Comparison of ENCODE assay signal across 17 cellular contexts in the genomic region with DNA sequence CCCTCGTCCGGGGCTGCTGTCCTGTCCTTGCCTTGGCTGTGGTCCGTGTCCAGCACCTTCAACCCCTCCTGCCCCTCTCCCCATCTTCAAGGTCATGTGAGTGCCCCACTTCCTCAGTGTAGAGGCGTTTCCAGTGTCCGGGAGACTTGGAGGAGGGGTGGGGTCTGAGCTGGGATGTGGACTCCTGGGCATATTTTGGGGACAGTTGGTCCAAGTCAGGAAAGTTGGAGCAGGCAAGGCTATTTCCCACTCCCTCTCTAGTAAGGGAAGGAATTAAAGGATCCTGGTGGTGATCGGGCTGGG. TPM values are rescaled to one million over a fixed set of nuclear protein-coding genes. Genes with fewer than 3 reads are reported as not detected.
DNase-seq lines count a peak whose midpoint lies in the region; ATAC-seq, FAIRE-seq and TF ChIP-seq lines count a peak whose summit lies in the region.
"Had no signal": no experiment of that assay in that cellular context is flagged by ENCODE, and none has a peak within 500 bp of the region (broad histone marks: within the 10 kb centered on the region; RNA-seq: fewer than 3 reads in every experiment).

No MANE protein-coding gene starts in this region.

- no peaks in the 10 kb centered on the region for H3K36me3 ChIP-seq in CD8-positive, alpha-beta memory T cell (ENCODE audit: insufficient read depth, low read length)

- no peaks in the 10 kb centered on the region for H3K27me3 ChIP-seq in CD8-positive, alpha-beta memory T cell (ENCODE audit: insufficient read depth, low read length, poor library complexity, severe bottlenecking)

- no peaks in the 10 kb centered on the region for H3K27me3 Mint-ChIP-seq in CD8-positive, alpha-beta memory T cell
- no peaks in the 10 kb centered on the region for H3K27me3 Mint-ChIP-seq in central memory CD8-positive, alpha-beta T cell
- no peaks in the 10 kb centered on the region for H3K27me3 Mint-ChIP-seq in nephron (ENCODE audit: low read depth)

- CTCF ChIA-PET in AG04449 (lab: Yijun Ruan, JAX) = no interaction called here
- CTCF ChIA-PET in CD8-positive, alpha-beta memory T cell (lab: Charles Lee) = no interaction called here

- POLR2A ChIA-PET in AG04449 (lab: Yijun Ruan, JAX) = no interaction called here
- POLR2A ChIA-PET in CD8-positive, alpha-beta memory T cell (lab: Charles Lee) = no interaction called here

- no peak for DNase-seq in AG04449 (ENCODE audit: low read depth, low spot score)
- no peak for DNase-seq in CD8-positive, alpha-beta memory T cell
- DNase-seq in central memory CD8-positive, alpha-beta T cell (ENCODE audit: low spot score in 2 of 2) = no peak
- DNase-seq in HPDE6-E6E7 (ENCODE audit: extremely low spot score) = no peak
- DNase-seq in NCI-H1092 (lab: John Stamatoyannopoulos, UW) = no peak
- no peak for DNase-seq in GM19239 (ENCODE audit: insufficient read length, low spot score)
- DNase-seq: activated CD4-positive, alpha-beta T cell treated with anti-CD3 and anti-CD28 coated beads, Interleukin-2, amount 50 U/mL, for 48 hours; activated T-cell treated with anti-CD3 and anti-CD28 coated beads, Interleukin-2, amount 50 U/mL, for 72 hours; central memory CD4-positive, alpha-beta T cell; HFFc6; NCI-H69; nucleus accumbens; stimulated activated CD4-positive, alpha-beta T cell treated with anti-CD3 and anti-CD28 coated beads, Interleukin-4, amount 100 ng/mL, for 24 hours; stimulated activated CD8-positive, alpha-beta memory T cell treated with anti-CD3 and anti-CD28 coated beads, Interleukin-4, amount 100 ng/mL, for 48 hours had no signal

- peak overlapping the region in 4 of 8 donors; percentile 8 to 89 (median 50) for H3K27ac Mint-ChIP-seq in CD8-positive, alpha-beta memory T cell
- H3K27ac Mint-ChIP-seq in central memory CD8-positive, alpha-beta T cell (ENCODE audit: low read depth) = no peak overlapping the region
- peak overlapping the region in 2 of 3 experiments; percentile 70 to 71 for H3K27ac Mint-ChIP-seq in nephron
- H3K27ac Mint-ChIP-seq: activated T-cell treated with anti-CD3 and anti-CD28 coated beads, Interleukin-2, amount 50 U/mL, for 72 hours; HFFc6 had no signal

- no peak for ATAC-seq in central memory CD8-positive, alpha-beta T cell (replicated peaks; ENCODE audit: extremely low read depth, poor library complexity, severe bottlenecking)
- no peak for ATAC-seq in HG03432 (IDR thresholded peaks at IDR 0.05; ENCODE audit: unreplicated experiment)
- ATAC-seq: activated T-cell treated with anti-CD3 and anti-CD28 coated beads, Interleukin-2, amount 50 U/mL, for 72 hours had no signal

- H3K9me3 Mint-ChIP-seq in CD8-positive, alpha-beta memory T cell = no peaks in the 10 kb centered on the region
- H3K9me3 Mint-ChIP-seq in central memory CD8-positive, alpha-beta T cell = no peaks in the 10 kb centered on the region
- H3K9me3 Mint-ChIP-seq in nephron = no peaks in the 10 kb centered on the region
- H3K9me3 Mint-ChIP-seq: activated T-cell treated with anti-CD3 and anti-CD28 coated beads, Interleukin-2, amount 50 U/mL, for 72 hours; HFFc6 had no signal

- H3K27ac ChIP-seq in CD8-positive, alpha-beta memory T cell (ENCODE audit: low read depth, low read length) = no peak overlapping the region

- H3K36me3 Mint-ChIP-seq in CD8-positive, alpha-beta memory T cell = peaks cover 0 to 5% (median 0%) of the 10 kb centered on the region in 3 donors
- peaks cover 6% of the 10 kb centered on the region for H3K36me3 Mint-ChIP-seq in central memory CD8-positive, alpha-beta T cell (ENCODE audit: insufficient read depth)
- peaks cover 31% of the 10 kb centered on the region for H3K36me3 Mint-ChIP-seq in nephron (ENCODE audit: low read depth)

- H3K4me1 Mint-ChIP-seq in CD8-positive, alpha-beta memory T cell = peaks cover 21 to 47% (median 36%) of the 10 kb centered on the region in 3 donors
- peaks cover 25% of the 10 kb centered on the region for H3K4me1 Mint-ChIP-seq in central memory CD8-positive, alpha-beta T cell
- H3K4me1 Mint-ChIP-seq in nephron = peaks cover 27% of the 10 kb centered on the region

- TF ChIP-seq CTCF in AG04449 (IDR thresholded peaks at IDR 0.05; ENCODE audit: insufficient read depth, low read length, missing control alignments) (no peak), nephron (IDR thresholded peaks at IDR 0.05; ENCODE audit: unreplicated experiment in 3 of 3) (no peak)

- peak overlapping the region; percentile 6; the same call in 1 of the 2 replicates for H3K4me3 ChIP-seq in AG04449 (ENCODE audit: low read depth, low read length)
- H3K4me3 ChIP-seq in CD8-positive, alpha-beta memory T cell (ENCODE audit: low read length) = no peak overlapping the region

- H3K4me3 Mint-ChIP-seq in CD8-positive, alpha-beta memory T cell = peak overlapping the region in 6 of 7 donors; percentile 1 to 72 (median 20)
- H3K4me3 Mint-ChIP-seq in central memory CD8-positive, alpha-beta T cell = peak overlapping the region; percentile 6
- peak overlapping the region; percentile 59 to 80 (median 73) for H3K4me3 Mint-ChIP-seq in nephron
- H3K4me3 Mint-ChIP-seq: activated T-cell treated with anti-CD3 and anti-CD28 coated beads, Interleukin-2, amount 50 U/mL, for 72 hours; HFFc6 had no signal

- H3K9me3 ChIP-seq in CD8-positive, alpha-beta memory T cell (ENCODE audit: low read length) = no peaks in the 10 kb centered on the region

- no peak for FAIRE-seq in GM19239 (lab: Jason Lieb, UNC)
- FAIRE-seq: endometrium had no signal

- peaks cover 13% of the 10 kb centered on the region for H3K4me1 ChIP-seq in CD8-positive, alpha-beta memory T cell (ENCODE audit: insufficient read depth, low read length)

RNA-seq across cellular contexts. Expression of a gene that starts 3.0 kb away (rescaled TPM):
- 10 to 100 TPM; 24.7 to 26.1 TPM for total RNA-seq in CD8-positive, alpha-beta memory T cell
- 4.8 TPM for polyA plus RNA-seq in CD8-positive, alpha-beta memory T cell

RNA-seq across cellular contexts. Expression of a gene that starts 19.6 kb away (rescaled TPM):
- total RNA-seq in CD8-positive, alpha-beta memory T cell = 1 to 10 TPM in 1 of 2 experiments, under 1 TPM in 1; 0.80 to 1.1 TPM
- polyA plus RNA-seq in CD8-positive, alpha-beta memory T cell = 0.52 TPM

RNA-seq across cellular contexts. Expression of a gene that starts 34.2 kb away (rescaled TPM):
- total RNA-seq in CD8-positive, alpha-beta memory T cell = 10 to 100 TPM; 17.1 to 19.5 TPM
- 5.2 TPM for polyA plus RNA-seq in CD8-positive, alpha-beta memory T cell

RNA-seq across cellular contexts. Expression of a gene that starts 34.5 kb away (rescaled TPM):
- total RNA-seq in CD8-positive, alpha-beta memory T cell = 100 to 1,000 TPM; 284 to 291 TPM
- 441 TPM for polyA plus RNA-seq in CD8-positive, alpha-beta memory T cell

Comparison
In these comparisons a context has a peak if more than half of its experiments do, and no peak if none do; other contexts are left out.
1. H3K4me3 Mint-ChIP-seq: peak in every context shown above with its lines; median percentile 73 in nephron; 20 in CD8-positive, alpha-beta memory T cell; 6 in central memory CD8-positive, alpha-beta T cell.